ENCODE assay signal across 28 cellular contexts in the genomic region with DNA sequence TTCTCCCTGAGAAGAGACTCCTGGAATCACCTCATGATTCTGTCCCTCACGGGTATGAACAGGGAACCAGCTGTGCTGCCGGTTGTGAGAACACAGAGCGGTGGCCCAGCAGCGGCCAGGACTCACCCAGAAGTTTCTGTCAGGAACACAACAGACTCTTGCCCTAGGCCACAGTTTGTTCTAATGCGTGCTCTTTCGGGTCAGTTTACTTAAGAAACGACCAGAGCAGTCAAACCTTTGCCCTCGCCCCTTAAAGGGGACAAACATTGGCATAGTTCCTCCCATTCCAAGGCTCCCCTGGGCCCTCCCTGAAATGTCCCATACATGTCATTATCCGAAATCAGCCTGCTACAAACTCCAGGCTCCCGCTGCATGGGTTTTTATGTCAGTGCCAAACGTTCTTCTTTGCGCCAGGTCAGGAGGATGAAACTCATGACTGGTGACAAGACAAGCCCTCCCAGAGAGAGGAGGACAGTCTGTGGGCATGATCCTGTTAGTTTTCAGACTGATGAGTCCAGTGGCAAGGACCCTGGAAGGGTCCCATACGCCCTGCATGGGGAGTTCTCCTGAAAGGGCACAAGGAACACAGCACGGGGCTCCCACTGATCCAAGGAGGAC. TPM values are rescaled to one million over a fixed set of nuclear protein-coding genes. Genes with fewer than 3 reads are reported as not detected.
DNase-seq lines count a peak whose midpoint lies in the region; ATAC-seq, FAIRE-seq and TF ChIP-seq lines count a peak whose summit lies in the region.
"Had no signal": no experiment of that assay in that cellular context is flagged by ENCODE, and none has a peak within 500 bp of the region (broad histone marks: within the 10 kb centered on the region; RNA-seq: fewer than 3 reads in every experiment).

No MANE protein-coding gene starts in this region.

- POLR2A ChIA-PET in HepG2 (lab: Yijun Ruan, JAX) = no interaction called here

- no peak for TF ChIP-seq EP300 in HepG2 (IDR thresholded peaks at IDR 0.05; ENCODE audit: low read depth in 2 of 2, low read length in 2 of 2)
- TF ChIP-seq EP300 in HepG2 (CRISPR knock-in tag; IDR thresholded peaks at IDR 0.05; ENCODE audit: borderline replicate concordance) = no peak

- H3K36me3 Mint-ChIP-seq in osteocyte (ENCODE audit: unreplicated experiment) = no peaks in the 10 kb centered on the region
- H3K36me3 Mint-ChIP-seq: CD8-positive, alpha-beta T cell had no signal

- H3K27ac Mint-ChIP-seq in osteocyte (ENCODE audit: unreplicated experiment) = peak overlapping the region; percentile 78
- H3K27ac Mint-ChIP-seq: CD8-positive, alpha-beta T cell had no signal

- H3K4me3 Mint-ChIP-seq in osteocyte (ENCODE audit: unreplicated experiment) = no peak overlapping the region
- H3K4me3 Mint-ChIP-seq: CD8-positive, alpha-beta T cell had no signal

- H3K27me3 Mint-ChIP-seq in osteocyte (ENCODE audit: unreplicated experiment) = peaks cover 3% of the 10 kb centered on the region

- H2AFZ ChIP-seq in HepG2 (ENCODE audit: low read length) = no peak overlapping the region

- no peak overlapping the region for H3K4me3 ChIP-seq in HepG2 (replicated peaks in 1 of 3; ENCODE audit: insufficient read depth in 1 of 3, low read depth in 2 of 3, low read length in 3 of 3)
- H3K4me3 ChIP-seq: SJSA1 had no signal

- ATAC-seq in HepG2 = peak; percentile 7; the same call in 1 of the 3 replicates
- ATAC-seq: CD8-positive, alpha-beta T cell; Right ventricle myocardium inferior had no signal

- no peaks in the 10 kb centered on the region for H3K79me2 ChIP-seq in HepG2 (ENCODE audit: insufficient read depth, low read length)

- H3K9ac ChIP-seq in HepG2 (ENCODE audit: insufficient read depth, low read depth, low read length) = no peak overlapping the region

- H3K4me1 ChIP-seq in HepG2 (ENCODE audit: insufficient read depth, low read length) = peaks cover 46% of the 10 kb centered on the region

- BruUV-seq in HepG2 (replicated peaks; lab: Mats Ljungman, UMichigan) = no TSS peak

- CTCF ChIA-PET in HepG2 (lab: Yijun Ruan, JAX; ENCODE audit: low intra/inter-chr PET ratio, low total read pairs) = no interaction called here

- no peaks in the 10 kb centered on the region for H3K9me3 ChIP-seq in HepG2 (ENCODE audit: low read length)

- H3K27ac ChIP-seq in cingulate gyrus (ENCODE audit: low read depth, low read length) = peak overlapping the region; percentile 71
- H3K27ac ChIP-seq in HepG2 (ENCODE audit: extremely low read length, insufficient read depth, low read length) = no peak overlapping the region
- H3K27ac ChIP-seq: SJSA1 had no signal

- H3K27me3 ChIP-seq in HepG2 (ENCODE audit: control insufficient read depth in 1 of 2, insufficient read depth in 2 of 2, low read length in 2 of 2) = peaks cover 7 to 76% of the 10 kb centered on the region in 2 experiments; a peak in 4 of 5 replicates

- in situ Hi-C loops in HepG2 (cut with HindIII; ENCODE audit: extremely low pct_ligation_motif_present, low pct_unique_long_range_greater_than_20kb) = no loop called here

- intact Hi-C loops in HepG2 (cut with micrococcal nuclease; ENCODE audit: unreplicated experiment) (no loop called here), cardiac septum (cut with DNase I) (no loop called here)

- H3K36me3 ChIP-seq in HepG2 (replicated peaks in 1 of 2; ENCODE audit: control insufficient read depth in 1 of 2, insufficient read depth in 2 of 2, low read length in 2 of 2) = no peaks in the 10 kb centered on the region
- H3K36me3 ChIP-seq: SJSA1 had no signal

- H4K20me1 ChIP-seq in HepG2 (ENCODE audit: insufficient read depth, low read length) = no peaks in the 10 kb centered on the region

- TF ChIP-seq POLR2A in HepG2 (IDR thresholded peaks at IDR 0.05; ENCODE audit: insufficient read depth in 1 of 2, low read depth in 2 of 2, low read length in 2 of 2) = no peak

- no peak for FAIRE-seq in HepG2 (lab: Jason Lieb, UNC)
- FAIRE-seq: G401.6, GM12892, GM18507, GM19239, H54 had no signal

- peak overlapping the region; percentile 31 for H3K4me2 ChIP-seq in HepG2 (ENCODE audit: low read depth, low read length)

- DNase-seq in ELF-1 (ENCODE audit: low read depth, low spot score) (peak; percentile 50), HepG2 (ENCODE audit: low spot score) (no peak), osteocyte (ENCODE audit: extremely low spot score, unreplicated experiment) (no peak), cardiac septum (ENCODE audit: low spot score) (no peak), GM19238 (ENCODE audit: insufficient read length, low spot score) (no peak)
- DNase-seq in stimulated activated CD4-positive, alpha-beta T cell treated with anti-CD3 and anti-CD28 coated beads, Interleukin-4, amount 100 ng/mL, for 24 hours = no peak
- no peak for DNase-seq in stimulated activated CD4-positive, alpha-beta T cell treated with anti-CD3 and anti-CD28 coated beads, Interleukin-12 subunit alpha, Interleukin-12 subunit beta, amount 100 ng/mL, for 4 hours
- DNase-seq: 8988T; AML-193; CD8-positive, alpha-beta T cell; DND-41; Kasumi-1; NCI-H1417; NCI-H1694 treated with DMSO at 0.1 percent for 48 hours; NCI-H2081 treated with DMSO at 0.1 percent for 48 hours; NCI-H2171 treated with DMSO at 0.1 percent for 48 hours; NCI-H446; NCI-H526; OCI-M1 had no signal

- H3K4me1 Mint-ChIP-seq in osteocyte (ENCODE audit: unreplicated experiment) = peaks cover 54% of the 10 kb centered on the region

- no peaks in the 10 kb centered on the region for H3K9me3 Mint-ChIP-seq in osteocyte (ENCODE audit: unreplicated experiment)
- H3K9me3 Mint-ChIP-seq: CD8-positive, alpha-beta T cell had no signal

- WGBS in HepG2 (ENCODE audit: low lambda C conversion rate) = 9% methylated on average over 10 of the region's 14 CpGs

- TF ChIP-seq CTCF in HepG2 (CRISPR knock-in tag; IDR thresholded peaks at IDR 0.05) (no peak), osteocyte (IDR thresholded peaks at IDR 0.05) (no peak)

- no peak for TF ChIP-seq RAD21 in HepG2 (CRISPR knock-in tag; IDR thresholded peaks at IDR 0.05)

TF ChIP-seq in HepG2, 621 proteins besides CTCF, POLR2A, EP300 and RAD21 (continues in another document):
- TF ChIP-seq JUND (CRISPR knock-in tag; IDR thresholded peaks at IDR 0.05) = no peak

RNA-seq across cellular contexts. Expression of gene ZIC5, which starts 18.3 kb away (rescaled TPM):
- total RNA-seq in HepG2 (2016; rRNA removed; fragmentation: Illumina TruSeq; extraction: Trizol) = 0.02 TPM in 1 of 2 replicates, not detected in the other
- not detected in 2 replicates for total RNA-seq in HepG2 (2016; cell fraction: cytosol; rRNA removed; fragmentation: Illumina TruSeq; extraction: Trizol; ENCODE audit: low read depth)
- 0.03 and 0.04 TPM in 2 replicates for total RNA-seq in HepG2 (2016; cell fraction: insoluble cytoplasmic fraction; rRNA removed; fragmentation: Illumina TruSeq; extraction: Trizol)
- 0.03 TPM in 1 of 2 replicates, not detected in the other for total RNA-seq in HepG2 (2016; cell fraction: membrane; rRNA removed; fragmentation: Illumina TruSeq; extraction: Trizol)
- total RNA-seq in HepG2 (2016; cell fraction: nucleus; rRNA removed; fragmentation: Illumina TruSeq; extraction: Trizol) = not detected in 2 replicates
- polyA plus RNA-seq in HepG2 (2011; rRNA removed) = 0.07 TPM in 1 of 2 replicates, not detected in the other
- polyA plus RNA-seq in HepG2 (2011; cell fraction: cytosol; rRNA removed) = 0.01 and 0.03 TPM in 2 replicates
- polyA plus RNA-seq in HepG2 (2011; cell fraction: nucleus; rRNA removed) = 0.03 and 0.06 TPM in 2 replicates
- polyA plus RNA-seq in HepG2 (2012) = 0.03 TPM in 1 of 2 replicates, not detected in the other
- not detected in 2 replicates for polyA plus RNA-seq in HepG2 (2016; cell fraction: cytosol; fragmentation: Illumina TruSeq; extraction: Trizol; ENCODE audit: low read depth)
- not detected in 2 replicates for polyA plus RNA-seq in HepG2 (2016; cell fraction: insoluble cytoplasmic fraction; fragmentation: Illumina TruSeq; extraction: Trizol; ENCODE audit: low read depth)
- polyA plus RNA-seq in HepG2 (2016; cell fraction: membrane; fragmentation: Illumina TruSeq; extraction: Trizol; ENCODE audit: low read depth) = 0.03 TPM in 1 of 2 replicates, not detected in the other
- 0.10 TPM in 1 of 2 replicates, not detected in the other for polyA plus RNA-seq in HepG2 (2016; cell fraction: nucleus; fragmentation: Illumina TruSeq; extraction: Trizol; ENCODE audit: insufficient read depth, low read depth)
- 2.7 TPM in 1 of 2 replicates, not detected in the other for polyA minus RNA-seq in HepG2 (2011; rRNA and poly(A)+ RNA removed; ENCODE audit: low replicate concordance)
- polyA minus RNA-seq in HepG2 (2011; cell fraction: cytosol; rRNA and poly(A)+ RNA removed) = not detected in 2 replicates
- polyA minus RNA-seq in HepG2 (2011; cell fraction: nucleus; rRNA and poly(A)+ RNA removed) = not detected in 2 replicates
- total RNA-seq in osteocyte = 8.8 and 9.4 TPM in 2 replicates
- total RNA-seq in cardiac septum = 0.05 TPM
- total RNA-seq: CD8-positive, alpha-beta T cell; MCF 10A; Right ventricle myocardium inferior; SJSA1 had no signal

RNA-seq across cellular contexts. Expression of gene ZIC2, which starts 28.3 kb away (rescaled TPM):
- not detected in 2 replicates for total RNA-seq in HepG2 (2016; rRNA removed; fragmentation: Illumina TruSeq; extraction: Trizol)
- not detected in 2 replicates for total RNA-seq in HepG2 (2016; cell fraction: cytosol; rRNA removed; fragmentation: Illumina TruSeq; extraction: Trizol; ENCODE audit: low read depth)
- total RNA-seq in HepG2 (2016; cell fraction: insoluble cytoplasmic fraction; rRNA removed; fragmentation: Illumina TruSeq; extraction: Trizol) = 0.06 TPM in 1 of 2 replicates, not detected in the other
- total RNA-seq in HepG2 (2016; cell fraction: membrane; rRNA removed; fragmentation: Illumina TruSeq; extraction: Trizol) = not detected in 2 replicates
- total RNA-seq in HepG2 (2016; cell fraction: nucleus; rRNA removed; fragmentation: Illumina TruSeq; extraction: Trizol) = not detected in 2 replicates
- polyA plus RNA-seq in HepG2 (2011; rRNA removed) = 0.12 and 0.13 TPM in 2 replicates
- polyA plus RNA-seq in HepG2 (2011; cell fraction: cytosol; rRNA removed) = 0.06 and 0.11 TPM in 2 replicates
- polyA plus RNA-seq in HepG2 (2011; cell fraction: nucleus; rRNA removed) = 0.29 and 0.32 TPM in 2 replicates
- 0.17 and 0.24 TPM in 2 replicates for polyA plus RNA-seq in HepG2 (2012)
- not detected in 2 replicates for polyA plus RNA-seq in HepG2 (2016; cell fraction: cytosol; fragmentation: Illumina TruSeq; extraction: Trizol; ENCODE audit: low read depth)
- 0.08 TPM in 2 replicates for polyA plus RNA-seq in HepG2 (2016; cell fraction: insoluble cytoplasmic fraction; fragmentation: Illumina TruSeq; extraction: Trizol; ENCODE audit: low read depth)
- not detected in 2 replicates for polyA plus RNA-seq in HepG2 (2016; cell fraction: membrane; fragmentation: Illumina TruSeq; extraction: Trizol; ENCODE audit: low read depth)
- not detected in 2 replicates for polyA plus RNA-seq in HepG2 (2016; cell fraction: nucleus; fragmentation: Illumina TruSeq; extraction: Trizol; ENCODE audit: insufficient read depth, low read depth)
- 0.18 and 5.2 TPM in 2 replicates for polyA minus RNA-seq in HepG2 (2011; rRNA and poly(A)+ RNA removed; ENCODE audit: low replicate concordance)
- 0.53 and 0.59 TPM in 2 replicates for polyA minus RNA-seq in HepG2 (2011; cell fraction: cytosol; rRNA and poly(A)+ RNA removed)
- 0.13 TPM in 1 of 2 replicates, not detected in the other for polyA minus RNA-seq in HepG2 (2011; cell fraction: nucleus; rRNA and poly(A)+ RNA removed)
- total RNA-seq in osteocyte = 177 and 196 TPM in 2 replicates
- total RNA-seq in cardiac septum = not detected
- total RNA-seq: CD8-positive, alpha-beta T cell; Right ventricle myocardium inferior had no signal

Comparison
In these comparisons a context has a peak if more than half of its experiments do, and no peak if none do; other contexts are left out.
1. RNA of gene ZIC2, which starts 28.3 kb away (total RNA-seq): 177 to 196 TPM in osteocyte; not detected in cardiac septum (single experiment) and 0.06 TPM in HepG2; every median in the first group is over 100 times any median in the second.